In the genomic region with DNA sequence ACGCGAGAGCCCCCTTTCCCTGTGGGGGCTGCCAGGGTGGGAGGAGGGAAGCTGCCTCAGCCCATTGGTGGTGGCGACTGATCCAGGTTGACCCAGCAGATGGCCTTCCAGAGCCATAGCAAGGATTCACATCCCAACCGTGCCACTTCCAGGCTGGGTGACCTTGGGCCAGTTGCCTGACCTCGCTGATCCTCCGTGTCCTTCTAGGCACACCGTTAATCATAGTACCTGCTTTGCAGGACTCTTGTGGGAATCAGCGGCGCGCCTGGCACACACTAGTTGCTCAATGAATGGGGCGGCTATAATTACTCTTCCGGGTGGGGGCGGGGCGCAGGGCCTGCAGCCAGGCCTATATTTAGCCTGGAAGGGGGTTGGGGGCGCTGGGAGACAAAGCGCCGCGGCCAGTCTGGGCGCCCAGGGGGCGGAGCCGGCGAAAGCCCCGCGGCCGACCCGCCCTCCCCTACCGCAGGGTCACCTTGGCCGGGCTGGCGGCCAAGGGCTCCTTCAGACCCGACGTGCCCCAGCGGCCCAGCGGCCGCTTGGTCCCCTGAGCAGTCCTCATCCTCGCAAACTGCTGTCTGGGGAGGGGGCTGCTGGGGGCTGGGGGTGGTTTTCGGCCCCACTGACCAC, we compare ENCODE assay signal across 8 cellular contexts. TPM values are rescaled to one million over a fixed set of nuclear protein-coding genes. Genes with fewer than 3 reads are reported as not detected.
DNase-seq lines count a peak whose midpoint lies in the region; ATAC-seq and TF ChIP-seq lines count a peak whose summit lies in the region.

No MANE protein-coding gene starts in this region.

- H3K4me1 ChIP-seq in ACC112 (ENCODE audit: control insufficient read depth, insufficient read depth, low read length, unreplicated experiment), result peaks cover 26% of the 10 kb centered on the region

- no peaks in the 10 kb centered on the region for H3K36me3 Mint-ChIP-seq in activated T-helper 1 cell treated with anti-CD3 and anti-CD28 coated beads, Interleukin-12 subunit alpha, Interleukin-12 subunit beta, Interleukin-2, Interleukin-4 antibody, amounts not matched to agents 30 ng/mL and 10 ng/mL and 1 ng/mL, durations not matched to agents 14 hours and 24 hours and 36 hours (ENCODE audit: low read depth)

- no peak for TF ChIP-seq CTCF in cardiac fibroblast (IDR thresholded peaks at IDR 0.05; ENCODE audit: low read depth, low read length)

- no peaks in the 10 kb centered on the region for H3K79me2 ChIP-seq in ACC112 (ENCODE audit: control insufficient read depth, insufficient read depth, low read length, unreplicated experiment)

- H2AFZ ChIP-seq in ACC112 (ENCODE audit: low read length, unreplicated experiment), result peak overlapping the region; percentile 45

- H3K27me3 Mint-ChIP-seq in activated T-helper 1 cell treated with anti-CD3 and anti-CD28 coated beads, Interleukin-12 subunit alpha, Interleukin-12 subunit beta, Interleukin-2, Interleukin-4 antibody, amounts not matched to agents 30 ng/mL and 10 ng/mL and 1 ng/mL, durations not matched to agents 14 hours and 24 hours and 36 hours (ENCODE audit: insufficient read depth), result no peaks in the 10 kb centered on the region

- peak; percentile 95 for DNase-seq in RPMI8226
- DNase-seq in cardiac fibroblast (ENCODE audit: low read depth in 2 of 2), result peak; percentile 53 to 83
- peak; percentile 63 for DNase-seq in left lobe of liver (ENCODE audit: low spot score)
- peak; percentile 13 for DNase-seq in stimulated activated CD8-positive, alpha-beta memory T cell treated with anti-CD3 and anti-CD28 coated beads, Interleukin-4, amount 100 ng/mL, for 24 hours (ENCODE audit: low read depth)
- DNase-seq in GOT3 (lab: John Stamatoyannopoulos, UW), result no peak
- DNase-seq in activated T-helper 1 cell treated with anti-CD3 and anti-CD28 coated beads, Interleukin-12 subunit alpha, Interleukin-12 subunit beta, Interleukin-2, Interleukin-4 antibody, amounts not matched to agents 30 ng/mL and 10 ng/mL and 1 ng/mL, durations not matched to agents 14 hours and 24 hours and 36 hours (ENCODE audit: low spot score), result no peak

- no peaks in the 10 kb centered on the region for H3K36me3 ChIP-seq in ACC112 (ENCODE audit: insufficient read depth, low read length)

- peaks cover 23% of the 10 kb centered on the region for H3K4me1 Mint-ChIP-seq in activated T-helper 1 cell treated with anti-CD3 and anti-CD28 coated beads, Interleukin-12 subunit alpha, Interleukin-12 subunit beta, Interleukin-2, Interleukin-4 antibody, amounts not matched to agents 30 ng/mL and 10 ng/mL and 1 ng/mL, durations not matched to agents 14 hours and 24 hours and 36 hours (ENCODE audit: low read depth)

- no peak overlapping the region for H3K27ac ChIP-seq in ACC112 (ENCODE audit: low read depth, low read length)

- intact Hi-C loops in activated T-helper 1 cell treated with anti-CD3 and anti-CD28 coated beads, Interleukin-12 subunit alpha, Interleukin-12 subunit beta, Interleukin-2, Interleukin-4 antibody, amounts not matched to agents 30 ng/mL and 10 ng/mL and 1 ng/mL, durations not matched to agents 14 hours and 24 hours and 36 hours (cut with micrococcal nuclease), result no loop called here

- no peak overlapping the region for H3K27ac Mint-ChIP-seq in activated T-helper 1 cell treated with anti-CD3 and anti-CD28 coated beads, Interleukin-12 subunit alpha, Interleukin-12 subunit beta, Interleukin-2, Interleukin-4 antibody, amounts not matched to agents 30 ng/mL and 10 ng/mL and 1 ng/mL, durations not matched to agents 14 hours and 24 hours and 36 hours

- no peak overlapping the region for H3K4me3 Mint-ChIP-seq in activated T-helper 1 cell treated with anti-CD3 and anti-CD28 coated beads, Interleukin-12 subunit alpha, Interleukin-12 subunit beta, Interleukin-2, Interleukin-4 antibody, amounts not matched to agents 30 ng/mL and 10 ng/mL and 1 ng/mL, durations not matched to agents 14 hours and 24 hours and 36 hours

- H3K4me3 ChIP-seq in ACC112 (ENCODE audit: low read depth, low read length) (peak overlapping the region; percentile 60), cardiac fibroblast (replicated peaks in 1 of 2; ENCODE audit: low read depth in 2 of 2, low read length in 2 of 2) (peak overlapping the region; percentile 19 to 30)

- no peaks in the 10 kb centered on the region for H3K27me3 ChIP-seq in ACC112 (ENCODE audit: insufficient read depth, low read length)

- ATAC-seq in GM21723 (IDR thresholded peaks at IDR 0.05; ENCODE audit: unreplicated experiment) (peak; percentile 39), left lobe of liver (peak; percentile 63)

- no peaks in the 10 kb centered on the region for H3K9me3 Mint-ChIP-seq in activated T-helper 1 cell treated with anti-CD3 and anti-CD28 coated beads, Interleukin-12 subunit alpha, Interleukin-12 subunit beta, Interleukin-2, Interleukin-4 antibody, amounts not matched to agents 30 ng/mL and 10 ng/mL and 1 ng/mL, durations not matched to agents 14 hours and 24 hours and 36 hours

RNA-seq across cellular contexts. Expression of gene HSPB7, which starts 5.1 kb away (rescaled TPM):
- total RNA-seq in left lobe of liver, result 1.2 TPM
- total RNA-seq in activated T-helper 1 cell treated with anti-CD3 and anti-CD28 coated beads, Interleukin-12 subunit alpha, Interleukin-12 subunit beta, Interleukin-2, Interleukin-4 antibody, amounts not matched to agents 30 ng/mL and 10 ng/mL and 1 ng/mL, durations not matched to agents 14 hours and 24 hours and 36 hours, result not detected in 2 replicates

RNA-seq across cellular contexts. Expression of gene SRARP, which starts 8.7 kb away (rescaled TPM):
- total RNA-seq in left lobe of liver, result not detected
- total RNA-seq in activated T-helper 1 cell treated with anti-CD3 and anti-CD28 coated beads, Interleukin-12 subunit alpha, Interleukin-12 subunit beta, Interleukin-2, Interleukin-4 antibody, amounts not matched to agents 30 ng/mL and 10 ng/mL and 1 ng/mL, durations not matched to agents 14 hours and 24 hours and 36 hours, result not detected in 2 replicates

RNA-seq across cellular contexts. Expression of gene CLCNKA, which starts 9.1 kb away (rescaled TPM):
- 0.08 TPM for total RNA-seq in left lobe of liver
- total RNA-seq in activated T-helper 1 cell treated with anti-CD3 and anti-CD28 coated beads, Interleukin-12 subunit alpha, Interleukin-12 subunit beta, Interleukin-2, Interleukin-4 antibody, amounts not matched to agents 30 ng/mL and 10 ng/mL and 1 ng/mL, durations not matched to agents 14 hours and 24 hours and 36 hours, result not detected in 2 replicates

RNA-seq across cellular contexts. Expression of gene CLCNKB, which starts 30.9 kb away (rescaled TPM):
- not detected for total RNA-seq in left lobe of liver
- not detected in 2 replicates for total RNA-seq in activated T-helper 1 cell treated with anti-CD3 and anti-CD28 coated beads, Interleukin-12 subunit alpha, Interleukin-12 subunit beta, Interleukin-2, Interleukin-4 antibody, amounts not matched to agents 30 ng/mL and 10 ng/mL and 1 ng/mL, durations not matched to agents 14 hours and 24 hours and 36 hours

RNA-seq across cellular contexts. Expression of gene ZBTB17, which starts 36.8 kb away (rescaled TPM):
- 14.3 TPM for total RNA-seq in left lobe of liver
- total RNA-seq in activated T-helper 1 cell treated with anti-CD3 and anti-CD28 coated beads, Interleukin-12 subunit alpha, Interleukin-12 subunit beta, Interleukin-2, Interleukin-4 antibody, amounts not matched to agents 30 ng/mL and 10 ng/mL and 1 ng/mL, durations not matched to agents 14 hours and 24 hours and 36 hours, result 62.6 and 68.8 TPM in 2 replicates

Comparison
In these comparisons a context has a peak if more than half of its experiments do, and no peak if none do; other contexts are left out.
1. DNase-seq: peak in RPMI8226 (single experiment), cardiac fibroblast (2 of 2), left lobe of liver (single experiment) and stimulated activated CD8-positive, alpha-beta memory T cell treated with anti-CD3 and anti-CD28 coated beads, Interleukin-4, amount 100 ng/mL, for 24 hours (single experiment); none in GOT3 (single experiment) and activated T-helper 1 cell treated with anti-CD3 and anti-CD28 coated beads, Interleukin-12 subunit alpha, Interleukin-12 subunit beta, Interleukin-2, Interleukin-4 antibody, amounts not matched to agents 30 ng/mL and 10 ng/mL and 1 ng/mL, durations not matched to agents 14 hours and 24 hours and 36 hours (single experiment).